8 cellular contexts compared by ENCODE assay signal in the genomic region with DNA sequence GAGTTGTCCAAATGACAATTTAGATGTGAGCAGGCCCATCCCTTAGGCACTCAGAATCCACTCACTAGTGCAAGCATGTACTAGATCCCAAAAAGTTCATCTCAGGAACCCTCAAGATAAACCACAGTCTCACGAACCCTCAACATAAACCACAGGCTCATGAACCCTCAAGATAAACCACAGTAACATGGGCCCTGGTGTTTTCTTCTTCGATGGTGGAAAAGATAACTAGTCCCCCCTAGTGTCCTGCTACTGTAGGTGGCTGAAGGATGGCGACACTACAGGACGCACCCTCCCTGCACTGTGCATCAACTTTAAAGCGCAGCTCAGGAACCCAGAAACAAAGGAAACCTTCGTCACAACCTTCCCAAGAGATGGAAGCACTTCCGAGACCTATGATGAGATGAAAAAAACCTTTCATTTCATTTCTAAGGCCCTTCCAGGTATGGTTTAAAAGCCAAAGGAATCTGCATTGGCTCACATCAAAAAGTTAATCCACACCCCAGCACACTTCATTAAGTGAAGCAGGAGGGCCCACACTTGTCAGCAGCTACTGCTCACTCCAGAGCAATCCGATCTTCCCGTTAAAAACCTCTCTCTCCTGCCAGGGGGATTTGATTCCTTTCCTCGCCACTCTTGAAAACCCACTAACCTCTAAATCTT. TPM values are rescaled to one million over a fixed set of nuclear protein-coding genes. Genes with fewer than 3 reads are reported as not detected.
DNase-seq lines count a peak whose midpoint lies in the region; ATAC-seq and TF ChIP-seq lines count a peak whose summit lies in the region.

No MANE protein-coding gene starts in this region.

- peak overlapping the region in 2 of 3 donors; percentile 13 to 17 for H3K27ac Mint-ChIP-seq in IgD-negative memory B cell
- no peak overlapping the region for H3K27ac Mint-ChIP-seq in osteocyte (ENCODE audit: unreplicated experiment)

- TF ChIP-seq POLR2A in esophagus muscularis mucosa (IDR thresholded peaks at IDR 0.05; ENCODE audit: low read depth), result no peak

- no peaks in the 10 kb centered on the region for H3K36me3 ChIP-seq in esophagus muscularis mucosa

- intact Hi-C loops in esophagus muscularis mucosa (cut with DNase I), result loop anchor here (5.0 kb wide), 2 partner anchors 96 to 401 kb away; no protein-coding TSS in a partner anchor

- TF ChIP-seq CTCF in esophagus muscularis mucosa (IDR thresholded peaks at IDR 0.05) (peak in 2 of 3 experiments; percentile 25 to 33), osteocyte (IDR thresholded peaks at IDR 0.05) (peak; percentile 46), omental fat pad (IDR thresholded peaks at IDR 0.05) (no peak)

- TF ChIP-seq EP300 in esophagus muscularis mucosa (IDR thresholded peaks at IDR 0.05), result no peak

- peaks cover 12 to 32% (median 30%) of the 10 kb centered on the region in 3 donors for H3K4me1 Mint-ChIP-seq in IgD-negative memory B cell
- H3K4me1 Mint-ChIP-seq in osteocyte (ENCODE audit: unreplicated experiment), result peaks cover 22% of the 10 kb centered on the region

- peak overlapping the region in 3 of 4 donors; percentile 81 to 95 (median 85) for H3K4me3 Mint-ChIP-seq in IgD-negative memory B cell
- no peak overlapping the region for H3K4me3 Mint-ChIP-seq in osteocyte (ENCODE audit: unreplicated experiment)

- no peak for ATAC-seq in omental fat pad (ENCODE audit: low FRiP score)

- H3K27me3 Mint-ChIP-seq in IgD-negative memory B cell, result peaks cover 8% of the 10 kb centered on the region
- H3K27me3 Mint-ChIP-seq in osteocyte (ENCODE audit: unreplicated experiment), result no peaks in the 10 kb centered on the region

- DNase-seq in ELF-1 (ENCODE audit: low read depth, low spot score), result peak; percentile 47
- DNase-seq in esophagus muscularis mucosa (ENCODE audit: extremely low spot score), result no peak
- DNase-seq in osteocyte (ENCODE audit: extremely low spot score, unreplicated experiment), result no peak
- no peak for DNase-seq in activated gamma-delta T cell (lab: John Stamatoyannopoulos, UW)
- DNase-seq in ureter (ENCODE audit: low spot score), result no peak
- no peak for DNase-seq in omental fat pad (ENCODE audit: low spot score)
- DNase-seq in activated CD4-positive, CD25-positive, alpha-beta regulatory T cell treated with anti-CD3 and anti-CD28 coated beads, Interleukin-2, amount 50 U/mL, for 72 hours, result no peak

- H3K9me3 Mint-ChIP-seq in IgD-negative memory B cell (no peaks in the 10 kb centered on the region), osteocyte (ENCODE audit: unreplicated experiment) (no peaks in the 10 kb centered on the region)

- no peaks in the 10 kb centered on the region for H3K27me3 ChIP-seq in esophagus muscularis mucosa

- peak overlapping the region in 1 of 4 donors; percentile 5 for H3K27ac ChIP-seq in esophagus muscularis mucosa (replicated peaks in 1 of 4)

- peaks cover 23 to 42% (median 33%) of the 10 kb centered on the region in 4 donors for H3K4me1 ChIP-seq in esophagus muscularis mucosa

- no peaks in the 10 kb centered on the region for H3K9me3 ChIP-seq in esophagus muscularis mucosa

- H3K4me3 ChIP-seq in esophagus muscularis mucosa, result peak overlapping the region in 1 of 4 donors; percentile 75

- no peaks in the 10 kb centered on the region for H3K36me3 Mint-ChIP-seq in IgD-negative memory B cell
- H3K36me3 Mint-ChIP-seq in osteocyte (ENCODE audit: unreplicated experiment), result no peaks in the 10 kb centered on the region

- WGBS in esophagus muscularis mucosa, result 53% methylated on average over 10 of the region's 10 CpGs

RNA-seq across cellular contexts. Expression of a gene that starts 2.4 kb away (rescaled TPM):
- 1.4 TPM for polyA plus RNA-seq in IgD-negative memory B cell
- total RNA-seq in esophagus muscularis mucosa (10 to 100 TPM; 29.9 to 48.4 (median 32.4) TPM), osteocyte (17.6 and 20.7 TPM in 2 replicates), ureter (81.6 TPM), omental fat pad (10 to 100 TPM; 16.5 to 31.2 (median 22.3) TPM)

Comparison
In these comparisons a context has a peak if more than half of its experiments do, and no peak if none do; other contexts are left out.
1. CTCF ChIP-seq: peak in esophagus muscularis mucosa (2 of 3) and osteocyte (single experiment); none in omental fat pad (0 of 3).